Comparison of ENCODE assay signal across 1 cellular context in genomic region chr10:123021517-123021916, GRCh38.
TF ChIP-seq lines count a peak whose summit lies in the region.

No MANE protein-coding gene starts in this region.

TF ChIP-seq in HepG2, 621 proteins besides CTCF, POLR2A, EP300 and RAD21 (continued from another document):
- TF ChIP-seq ZFP36L1 (CRISPR knock-in tag; IDR thresholded peaks at IDR 0.05) (no peak), KDM6A (CRISPR knock-in tag; IDR thresholded peaks at IDR 0.05; ENCODE audit: low read depth) (no peak), PAXIP1 (CRISPR knock-in tag; conservative IDR thresholded peaks at IDR 0.05) (peak; percentile 48; the same call in 1 of the 2 replicates), FOXA3 (CRISPR knock-in tag; IDR thresholded peaks at IDR 0.05) (peak; percentile 34; the same call in 1 of the 2 replicates), CEBPG (CRISPR knock-in tag; IDR thresholded peaks at IDR 0.05) (0 out of 2 replicates have a peak, but pooled peaks have one; percentile 4), STAG1 (CRISPR knock-in tag; IDR thresholded peaks at IDR 0.05) (peak; percentile 19; the same call in 1 of the 2 replicates)
